In genomic region chr1:211951856-211952255, GRCh38 we compare ENCODE assay signal across 9 cellular contexts.
DNase-seq lines count a peak whose midpoint lies in the region; ATAC-seq and TF ChIP-seq lines count a peak whose summit lies in the region.
"Had no signal": no experiment of that assay in that cellular context is flagged by ENCODE, and none has a peak within 500 bp of the region (broad histone marks: within the 10 kb centered on the region; RNA-seq: fewer than 3 reads in every experiment).

No MANE protein-coding gene starts in this region.

- H3K9me3 ChIP-seq in suprapubic skin: no peaks in the 10 kb centered on the region

- H3K4me1 ChIP-seq in suprapubic skin: no peaks in the 10 kb centered on the region

- no peak overlapping the region for H3K4me3 ChIP-seq in epithelial cell of esophagus (ENCODE audit: low read length)
- H3K4me3 ChIP-seq in suprapubic skin: no peak overlapping the region

- POLR2A ChIA-PET in T-cell (lab: Charles Lee): no interaction called here

- ATAC-seq in GM19467 (IDR thresholded peaks at IDR 0.05; ENCODE audit: unreplicated experiment): peak; percentile 87
- peak; percentile 81 for ATAC-seq in HG03520 (IDR thresholded peaks at IDR 0.05; ENCODE audit: unreplicated experiment)
- no peak for ATAC-seq in T-cell (replicated peaks in 1 of 4)

- no peak overlapping the region for H3K27ac ChIP-seq in suprapubic skin

- H3K36me3 ChIP-seq in suprapubic skin: peaks cover 13% of the 10 kb centered on the region

- TF ChIP-seq EP300 in suprapubic skin (IDR thresholded peaks at IDR 0.05): no peak

- H3K4me1 Mint-ChIP-seq in T-cell: peaks cover 0 to 5% (median 4%) of the 10 kb centered on the region in 3 donors
- H3K4me1 Mint-ChIP-seq: central memory CD8-positive, alpha-beta T cell had no signal

- no peak for TF ChIP-seq CTCF in epithelial cell of esophagus (IDR thresholded peaks at IDR 0.05; ENCODE audit: insufficient read depth, low read depth, low read length, missing control alignments)
- TF ChIP-seq CTCF in suprapubic skin (IDR thresholded peaks at IDR 0.05): no peak

- CTCF ChIA-PET in T-cell (lab: Charles Lee): interaction anchor here in 1 of 2 donors (0.5 kb wide), 1 partner anchor 46 kb away, joined by 3 read pairs; no protein-coding TSS in a partner anchor

- no peaks in the 10 kb centered on the region for H3K27me3 ChIP-seq in suprapubic skin

- no peak overlapping the region for H3K4me3 Mint-ChIP-seq in T-cell
- H3K4me3 Mint-ChIP-seq: central memory CD8-positive, alpha-beta T cell had no signal

- no peaks in the 10 kb centered on the region for H3K9me3 Mint-ChIP-seq in T-cell
- H3K9me3 Mint-ChIP-seq: central memory CD8-positive, alpha-beta T cell had no signal

- H3K27me3 Mint-ChIP-seq in T-cell: no peaks in the 10 kb centered on the region
- H3K27me3 Mint-ChIP-seq: central memory CD8-positive, alpha-beta T cell had no signal

- DNase-seq in DMS53 treated with DMSO at 0.1 percent for 48 hours (lab: John Stamatoyannopoulos, UW; ENCODE audit: unreplicated experiment) (peak; percentile 95), epithelial cell of esophagus (ENCODE audit: low read depth) (peak; percentile 94), suprapubic skin (ENCODE audit: low spot score in 2 of 2) (no peak), NCI-H2107 treated with DMSO at 0.1 percent for 48 hours (lab: John Stamatoyannopoulos, UW; ENCODE audit: unreplicated experiment) (no peak), T-cell (no peak), activated gamma-delta T cell (lab: John Stamatoyannopoulos, UW) (no peak)

- TF ChIP-seq POLR2A in suprapubic skin (IDR thresholded peaks at IDR 0.05): no peak

- H3K27ac Mint-ChIP-seq in T-cell: no peak overlapping the region

- peaks cover 24% of the 10 kb centered on the region for H3K36me3 Mint-ChIP-seq in T-cell

Comparison
In these comparisons a context has a peak if more than half of its experiments do, and no peak if none do; other contexts are left out.
1. DNase-seq: peak in DMS53 treated with DMSO at 0.1 percent for 48 hours (single experiment) and epithelial cell of esophagus (single experiment); none in suprapubic skin (0 of 2), NCI-H2107 treated with DMSO at 0.1 percent for 48 hours (single experiment), T-cell (0 of 34) and activated gamma-delta T cell (single experiment).
2. ATAC-seq: peak in GM19467 (single experiment) and HG03520 (single experiment); none in T-cell (0 of 4).